Comparison of ENCODE assay signal across 17 cellular contexts in genomic region chr4:168521736-168522135, GRCh38. TPM values are rescaled to one million over a fixed set of nuclear protein-coding genes. Genes with fewer than 3 reads are reported as not detected.
DNase-seq lines count a peak whose midpoint lies in the region; ATAC-seq, FAIRE-seq and TF ChIP-seq lines count a peak whose summit lies in the region.
"Had no signal": no experiment of that assay in that cellular context is flagged by ENCODE, and none has a peak within 500 bp of the region (broad histone marks: within the 10 kb centered on the region; RNA-seq: fewer than 3 reads in every experiment).

No MANE protein-coding gene starts in this region.

- no peak for FAIRE-seq in H54 (lab: Jason Lieb, UNC)

- H4K20me1 ChIP-seq in GM23338 (replicated peaks; ENCODE audit: insufficient read depth), result no peaks in the 10 kb centered on the region

- TF ChIP-seq POLR2A in H54 (IDR thresholded peaks at IDR 0.05; ENCODE audit: low read depth, low read length), result no peak

- H3K9ac ChIP-seq in adipocyte (ENCODE audit: low read length), result no peak overlapping the region

- H3K4me1 ChIP-seq in GM23338 (ENCODE audit: insufficient read depth), result no peaks in the 10 kb centered on the region
- peaks cover 13% of the 10 kb centered on the region for H3K4me1 ChIP-seq in adipocyte (ENCODE audit: control insufficient read depth, insufficient read depth, low read length)

- peaks cover 4% of the 10 kb centered on the region; the same call in 2 of the 3 replicates for H3K4me1 Mint-ChIP-seq in GM23338
- H3K4me1 Mint-ChIP-seq: H9 had no signal

- H3K36me3 ChIP-seq in GM23338 (ENCODE audit: insufficient read depth) (no peaks in the 10 kb centered on the region), adipocyte (ENCODE audit: control insufficient read depth, insufficient read depth, low read length, severe bottlenecking) (no peaks in the 10 kb centered on the region)

- H3K9me2 ChIP-seq in GM23338 (ENCODE audit: insufficient read depth), result peaks cover 5% of the 10 kb centered on the region; the same call in 1 of the 2 replicates

- H3K4me3 ChIP-seq in GM23338 (no peak overlapping the region), adipocyte (ENCODE audit: low read length) (no peak overlapping the region)

- no peak overlapping the region for H3K4me2 ChIP-seq in GM23338

- no peaks in the 10 kb centered on the region for H3K79me2 ChIP-seq in GM23338 (replicated peaks; ENCODE audit: insufficient read depth)

- H3F3A ChIP-seq in GM23338 (replicated peaks; ENCODE audit: low read depth), result no peaks in the 10 kb centered on the region

- 0 out of 2 replicates have a peak overlapping the region, but pooled peaks have one; percentile 23 for H2AFZ ChIP-seq in GM23338

- peaks cover 1% of the 10 kb centered on the region for H3K27me3 Mint-ChIP-seq in GM23338 (ENCODE audit: insufficient read depth, low read depth, poor library complexity)

- no peaks in the 10 kb centered on the region for H3K9me3 Mint-ChIP-seq in GM23338
- H3K9me3 Mint-ChIP-seq in activated naive CD4-positive, alpha-beta T cell treated with anti-CD3 and anti-CD28 coated beads, Interleukin-2, amount 50 U/mL, for 72 hours, result no peaks in the 10 kb centered on the region
- H3K9me3 Mint-ChIP-seq: CD4-positive, alpha-beta T cell; H9 had no signal

- TF ChIP-seq CTCF in GM23338 (conservative IDR thresholded peaks at IDR 0.05; ENCODE audit: low read depth in 2 of 2), result no peak

- H3K27me3 ChIP-seq in GM23338 (ENCODE audit: insufficient read depth) (no peaks in the 10 kb centered on the region), adipocyte (replicated peaks; ENCODE audit: control insufficient read depth, insufficient read depth, low read length) (no peaks in the 10 kb centered on the region)

- H3K36me3 Mint-ChIP-seq in GM23338 (ENCODE audit: low read depth), result no peaks in the 10 kb centered on the region
- H3K36me3 Mint-ChIP-seq in activated naive CD4-positive, alpha-beta T cell treated with anti-CD3 and anti-CD28 coated beads, Interleukin-2, amount 50 U/mL, for 72 hours, result no peaks in the 10 kb centered on the region

- DNase-seq in COLO829 (ENCODE audit: low spot score) (peak; percentile 40), GM23338 (ENCODE audit: low spot score) (no peak), adipocyte (ENCODE audit: low read depth) (peak; percentile 65), iris pigment epithelial cell (ENCODE audit: low read depth) (peak; percentile 16), C1 segment of cervical spinal cord (lab: John Stamatoyannopoulos, UW) (no peak), H54 (ENCODE audit: insufficient read length, low spot score) (no peak), NCI-H1092 treated with DMSO at 0.1 percent for 48 hours (lab: John Stamatoyannopoulos, UW) (no peak)
- DNase-seq in activated naive CD4-positive, alpha-beta T cell treated with anti-CD3 and anti-CD28 coated beads, Interleukin-2, amount 50 U/mL, for 72 hours (ENCODE audit: low spot score in 2 of 2), result no peak
- DNase-seq: ACHN; CD4-positive, alpha-beta T cell; H9; Kasumi-1; NCI-H226; NCI-H748 treated with DMSO at 0.1 percent for 48 hours; SIG-M5; SW 1271 had no signal

- ATAC-seq in GM23338, result no peak
- ATAC-seq in activated naive CD4-positive, alpha-beta T cell treated with anti-CD3 and anti-CD28 coated beads, Interleukin-2, amount 50 U/mL, for 72 hours, result no peak
- ATAC-seq: Panc1 had no signal

- no peaks in the 10 kb centered on the region for H3K9me3 ChIP-seq in adipocyte (ENCODE audit: control insufficient read depth, low read length)

- no peak overlapping the region for H3K4me3 Mint-ChIP-seq in GM23338
- H3K4me3 Mint-ChIP-seq: CD4-positive, alpha-beta T cell; H9 had no signal

- no peak overlapping the region for H3K27ac ChIP-seq in GM23338 (ENCODE audit: low read depth)

- H3K27ac Mint-ChIP-seq in GM23338, result no peak overlapping the region
- H3K27ac Mint-ChIP-seq in activated naive CD4-positive, alpha-beta T cell treated with anti-CD3 and anti-CD28 coated beads, Interleukin-2, amount 50 U/mL, for 72 hours, result no peak overlapping the region
- H3K27ac Mint-ChIP-seq: CD4-positive, alpha-beta T cell; H9 had no signal

TF ChIP-seq in GM23338, 12 proteins besides CTCF, POLR2A, EP300 and RAD21 (continues in another document):
- no peak for TF ChIP-seq REST (IDR thresholded peaks at IDR 0.05; ENCODE audit: unreplicated experiment)
- TF ChIP-seq NANOG (IDR thresholded peaks at IDR 0.05; ENCODE audit: borderline replicate concordance), result no peak
- no peak for TF ChIP-seq CREB1 (CRISPR knock-in tag; IDR thresholded peaks at IDR 0.05; ENCODE audit: low read depth)
- no peak for TF ChIP-seq EZH2 (IDR thresholded peaks at IDR 0.05; ENCODE audit: low read depth, unreplicated experiment)
- no peak for TF ChIP-seq EZH2phosphoT487 (IDR thresholded peaks at IDR 0.05; ENCODE audit: unreplicated experiment)
- no peak for TF ChIP-seq ETS1 (IDR thresholded peaks at IDR 0.05)

RNA-seq across cellular contexts. Expression of gene PALLD, which starts 24.9 kb away (rescaled TPM):
- 23.5 and 30.2 TPM in 2 replicates for total RNA-seq in GM23338 (2014; rRNA removed; shearing (Covaris generic))
- 11.6 and 13.1 TPM in 2 replicates for polyA plus RNA-seq in GM23338 (2016; fragmentation: Nextera tagmentation; extraction: Ambion mirVana)
- total RNA-seq in activated naive CD4-positive, alpha-beta T cell treated with anti-CD3 and anti-CD28 coated beads, Interleukin-2, amount 50 U/mL, for 72 hours, result 10 to 100 TPM in 1 of 2 donors, 1 to 10 TPM in 1; 2.8 to 30.1 TPM

RNA-seq across cellular contexts. Expression of gene DDX60L, which starts 41.4 kb away (rescaled TPM):
- 2.3 and 3.3 TPM in 2 replicates for total RNA-seq in GM23338 (2014; rRNA removed; shearing (Covaris generic))
- 1.2 TPM in 2 replicates for polyA plus RNA-seq in GM23338 (2016; fragmentation: Nextera tagmentation; extraction: Ambion mirVana)
- 1 to 10 TPM; 4.5 to 8.7 TPM for total RNA-seq in activated naive CD4-positive, alpha-beta T cell treated with anti-CD3 and anti-CD28 coated beads, Interleukin-2, amount 50 U/mL, for 72 hours

Comparison
In these comparisons a context has a peak if more than half of its experiments do, and no peak if none do; other contexts are left out.
1. DNase-seq: peak in COLO829 (single experiment), adipocyte (single experiment) and iris pigment epithelial cell (single experiment); none in GM23338 (single experiment), C1 segment of cervical spinal cord (0 of 14), activated naive CD4-positive, alpha-beta T cell treated with anti-CD3 and anti-CD28 coated beads, Interleukin-2, amount 50 U/mL, for 72 hours (0 of 2), H54 (single experiment) and NCI-H1092 treated with DMSO at 0.1 percent for 48 hours (single experiment).